ENCODE assay signal across 11 cellular contexts in the genomic region with DNA sequence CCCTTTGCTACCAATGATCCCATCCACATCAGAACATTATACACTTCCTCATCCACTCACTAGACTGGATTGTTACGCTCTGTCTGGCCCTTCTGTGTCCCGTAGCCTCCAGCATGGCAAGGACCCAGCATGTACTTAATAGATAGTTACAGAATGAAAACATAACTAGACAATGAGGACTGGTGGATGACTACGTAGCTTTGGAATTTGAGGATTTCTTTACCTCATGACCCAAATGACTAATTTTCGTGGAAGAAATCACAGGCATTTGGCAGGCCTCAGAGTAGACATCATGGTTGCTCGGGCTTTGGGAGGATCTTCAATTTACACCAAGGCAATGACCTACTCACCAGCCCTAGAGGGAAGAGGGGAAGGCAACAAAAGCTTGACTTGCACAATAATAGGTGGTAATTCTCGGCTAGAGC.
A peak's percentile ranks its signal among the peaks of the same experiment; 100 is the strongest.
DNase-seq lines count a peak whose midpoint lies in the region; ATAC-seq, FAIRE-seq and TF ChIP-seq lines count a peak whose summit lies in the region.
"Had no signal": no experiment of that assay in that cellular context is flagged by ENCODE, and none has a peak within 500 bp of the region (broad histone marks: within the 10 kb centered on the region; RNA-seq: fewer than 3 reads in every experiment).

No MANE protein-coding gene starts in this region.

- H3K9me3 Mint-ChIP-seq in HFFc6 (no peaks in the 10 kb centered on the region), astrocyte (ENCODE audit: unreplicated experiment) (no peaks in the 10 kb centered on the region)

- peaks cover 33% of the 10 kb centered on the region for H3K4me1 Mint-ChIP-seq in HFFc6 (ENCODE audit: low read depth)
- peaks cover 28% of the 10 kb centered on the region for H3K4me1 Mint-ChIP-seq in astrocyte (ENCODE audit: low read depth, unreplicated experiment)

- H3K4me3 ChIP-seq in astrocyte (ENCODE audit: insufficient read depth, low read depth, low read length) (no peak overlapping the region), right atrium auricular region (no peak overlapping the region), BE2C (ENCODE audit: low read depth, low read length) (no peak overlapping the region)

- no peaks in the 10 kb centered on the region for H4K20me1 ChIP-seq in astrocyte (ENCODE audit: insufficient read depth, low read length)

- H3K79me2 ChIP-seq in astrocyte (ENCODE audit: insufficient read depth, low read length): no peaks in the 10 kb centered on the region

- peak overlapping the region; percentile 67 for H3K4me2 ChIP-seq in astrocyte (ENCODE audit: low read length)

- peak; percentile 97 for DNase-seq in HFFc6
- DNase-seq in astrocyte (ENCODE audit: low read depth): peak; percentile 100
- DNase-seq in right atrium auricular region (ENCODE audit: low spot score): peak; percentile 67
- DNase-seq in smooth muscle cell of the brain vasculature (ENCODE audit: low read depth, low spot score): peak; percentile 49
- DNase-seq in BE2C: no peak
- DNase-seq in superior temporal gyrus (ENCODE audit: extremely low spot score): no peak
- DNase-seq: NCI-H1417 treated with DMSO at 0.1 percent for 48 hours; stimulated activated CD4-positive, alpha-beta T cell treated with anti-CD3 and anti-CD28 coated beads, Interleukin-4, amount 100 ng/mL, for 4 hours; T-helper 9 cell had no signal

- ATAC-seq in HG02623 (IDR thresholded peaks at IDR 0.05; ENCODE audit: unreplicated experiment) (no peak), GM21447 (IDR thresholded peaks at IDR 0.05; ENCODE audit: unreplicated experiment) (no peak)

- H3K27me3 ChIP-seq in astrocyte (ENCODE audit: insufficient read depth, low read length) (no peaks in the 10 kb centered on the region), right atrium auricular region (no peaks in the 10 kb centered on the region), BE2C (no peaks in the 10 kb centered on the region)

- H3K4me1 ChIP-seq in astrocyte (ENCODE audit: insufficient read depth, low read length): peaks cover 23% of the 10 kb centered on the region
- peaks cover 0 to 11% of the 10 kb centered on the region in 2 donors for H3K4me1 ChIP-seq in right atrium auricular region
- H3K4me1 ChIP-seq in BE2C: peaks cover 11% of the 10 kb centered on the region

- no peaks in the 10 kb centered on the region for H3K36me3 ChIP-seq in astrocyte (ENCODE audit: insufficient read depth, low read length)
- H3K36me3 ChIP-seq in right atrium auricular region: no peaks in the 10 kb centered on the region
- no peaks in the 10 kb centered on the region for H3K36me3 ChIP-seq in BE2C

- peak overlapping the region; percentile 61 for H2AFZ ChIP-seq in astrocyte (ENCODE audit: low read depth, low read length)

- H3K27ac Mint-ChIP-seq in HFFc6 (peak overlapping the region; percentile 88), astrocyte (ENCODE audit: unreplicated experiment) (peak overlapping the region; percentile 95)

- TF ChIP-seq CTCF in HFFc6 (IDR thresholded peaks at IDR 0.05) (no peak), astrocyte (IDR thresholded peaks at IDR 0.05; ENCODE audit: insufficient read depth, low read depth, low read length) (no peak), right atrium auricular region (IDR thresholded peaks at IDR 0.05) (no peak), BE2C (IDR thresholded peaks at IDR 0.05; ENCODE audit: low read depth, low read length) (no peak)

- H3K36me3 Mint-ChIP-seq in HFFc6 (ENCODE audit: low read depth): no peaks in the 10 kb centered on the region
- H3K36me3 Mint-ChIP-seq in astrocyte (ENCODE audit: low read depth, unreplicated experiment): no peaks in the 10 kb centered on the region

- peak; percentile 100 for FAIRE-seq in astrocyte (lab: Jason Lieb, UNC)

- H3K27me3 Mint-ChIP-seq in HFFc6 (ENCODE audit: insufficient read depth) (peaks cover 2% of the 10 kb centered on the region; the same call in 1 of the 2 replicates), astrocyte (ENCODE audit: low read depth, unreplicated experiment) (no peaks in the 10 kb centered on the region)

- H3K9me3 ChIP-seq in astrocyte (ENCODE audit: insufficient read depth, low read depth, low read length) (no peaks in the 10 kb centered on the region), right atrium auricular region (no peaks in the 10 kb centered on the region), BE2C (peaks cover 3% of the 10 kb centered on the region; the same call in 1 of the 2 replicates)

- H3K4me3 Mint-ChIP-seq in HFFc6: peak overlapping the region; percentile 54
- no peak overlapping the region for H3K4me3 Mint-ChIP-seq in astrocyte (ENCODE audit: unreplicated experiment)

- peak overlapping the region; percentile 94 for H3K27ac ChIP-seq in astrocyte (ENCODE audit: low read depth, low read length)
- no peak overlapping the region for H3K27ac ChIP-seq in right atrium auricular region

- peak overlapping the region; percentile 76 for H3K9ac ChIP-seq in astrocyte (ENCODE audit: low read length)

Comparison
In these comparisons a context has a peak if more than half of its experiments do, and no peak if none do; other contexts are left out.
1. DNase-seq: peak in HFFc6 (single experiment), astrocyte (single experiment), right atrium auricular region (single experiment) and smooth muscle cell of the brain vasculature (single experiment); none in BE2C (single experiment) and superior temporal gyrus (single experiment).